1 cellular context compared by ENCODE assay signal in the genomic region with DNA sequence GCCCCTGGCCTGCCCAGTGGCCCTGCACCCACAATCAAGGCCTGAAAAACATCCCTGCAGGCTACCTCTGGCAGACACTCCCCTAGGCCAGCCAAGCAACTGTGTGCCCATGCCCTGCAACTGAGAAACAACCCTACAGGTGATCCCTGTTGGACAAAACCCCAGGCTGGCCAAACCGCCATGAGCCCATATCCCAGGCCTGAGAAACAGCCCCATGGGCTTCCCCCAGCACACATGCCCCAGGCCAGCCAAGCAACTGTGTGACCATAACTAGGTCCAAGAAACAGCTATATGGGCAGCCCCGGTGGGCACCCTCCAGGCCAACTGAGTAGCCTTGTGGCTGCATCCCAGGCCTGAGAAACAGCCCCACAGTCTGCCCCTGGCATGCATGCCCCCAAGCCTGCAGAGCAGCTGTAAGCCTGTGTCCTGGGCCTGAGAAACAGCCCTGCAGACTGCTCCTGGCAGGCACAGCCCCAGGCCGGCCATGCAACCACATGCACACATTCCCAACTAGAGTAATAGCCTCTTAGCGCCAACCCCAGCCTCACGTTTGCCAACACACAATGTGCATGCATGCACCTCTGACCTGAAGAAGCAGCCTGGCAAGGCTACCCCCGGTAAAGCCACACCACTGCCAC.
TF ChIP-seq lines count a peak whose summit lies in the region.

No MANE protein-coding gene starts in this region.

TF ChIP-seq in H1, 55 proteins besides CTCF, POLR2A, EP300 and RAD21:
- TF ChIP-seq SIRT6 (IDR thresholded peaks at IDR 0.05; ENCODE audit: low read length) (no peak), SP1 (IDR thresholded peaks at IDR 0.05; ENCODE audit: low read depth, low read length) (no peak), ZNF274 (IDR thresholded peaks at IDR 0.05; ENCODE audit: borderline replicate concordance, extremely low read depth, low read length) (no peak), HDAC2 (IDR thresholded peaks at IDR 0.05; ENCODE audit: borderline replicate concordance in 1 of 2, low read depth in 2 of 2, low read length in 2 of 2) (no peak), NRF1 (IDR thresholded peaks at IDR 0.05; ENCODE audit: low read depth, low read length) (no peak), ATF3 (IDR thresholded peaks at IDR 0.05; ENCODE audit: insufficient read depth, low read depth, low read length) (no peak), HDAC6 (IDR thresholded peaks at IDR 0.05; ENCODE audit: low read depth, low read length) (no peak), GTF2F1 (IDR thresholded peaks at IDR 0.05; ENCODE audit: borderline replicate concordance, low read depth, low read length) (no peak), ASH2L (IDR thresholded peaks at IDR 0.05; ENCODE audit: low read length) (no peak), RFX5 (IDR thresholded peaks at IDR 0.05; ENCODE audit: borderline replicate concordance, low read depth, low read length) (no peak), BCL11A (IDR thresholded peaks at IDR 0.05; ENCODE audit: low read depth in 2 of 2, low read length in 2 of 2) (no peak), BRCA1 (IDR thresholded peaks at IDR 0.05; ENCODE audit: low read depth, low read length) (no peak), CHD2 (IDR thresholded peaks at IDR 0.05; ENCODE audit: low read length) (no peak), TCF12 (IDR thresholded peaks at IDR 0.05; ENCODE audit: low read depth, low read length) (no peak), TBP (IDR thresholded peaks at IDR 0.05; ENCODE audit: low read depth, low read length) (no peak), USF2 (IDR thresholded peaks at IDR 0.05; ENCODE audit: low read length) (no peak), TAF1 (IDR thresholded peaks at IDR 0.05; ENCODE audit: low read depth, low read length) (no peak), ATF2 (IDR thresholded peaks at IDR 0.05; ENCODE audit: low read length) (no peak)
